In genomic region chr3:127484601-127485388, GRCh38 we compare ENCODE assay signal across 12 cellular contexts.
DNase-seq lines count a peak whose midpoint lies in the region; ATAC-seq and TF ChIP-seq lines count a peak whose summit lies in the region.
"Had no signal": no experiment of that assay in that cellular context is flagged by ENCODE, and none has a peak within 500 bp of the region (broad histone marks: within the 10 kb centered on the region; RNA-seq: fewer than 3 reads in every experiment).

No MANE protein-coding gene starts in this region.

- H4K5ac ChIP-seq in H9 (ENCODE audit: insufficient read length, low read depth, low read length) = no peak overlapping the region

- H3K4me3 ChIP-seq in CD4-positive, alpha-beta memory T cell (ENCODE audit: low read length in 2 of 2) = no peak overlapping the region
- H3K4me3 ChIP-seq: A549, K562 had no signal

- H3K27me3 ChIP-seq in H9 (ENCODE audit: insufficient read depth, low read length) = no peaks in the 10 kb centered on the region
- H3K27me3 ChIP-seq in CD4-positive, alpha-beta memory T cell (ENCODE audit: insufficient read depth, low read length) = no peaks in the 10 kb centered on the region

- no peak overlapping the region for H2BK20ac ChIP-seq in H9 (ENCODE audit: low read depth, low read length, poor library complexity, severe bottlenecking)

- H3K4me1 ChIP-seq in H9 (ENCODE audit: insufficient read depth, low read length) = no peaks in the 10 kb centered on the region
- no peaks in the 10 kb centered on the region for H3K4me1 ChIP-seq in CD4-positive, alpha-beta memory T cell (ENCODE audit: insufficient read depth, low read length)
- H3K4me1 ChIP-seq: A549 had no signal

- no peak overlapping the region for H2AK5ac ChIP-seq in H9 (ENCODE audit: insufficient read length, low read length)

- H4K20me1 ChIP-seq in H9 (ENCODE audit: control insufficient read depth, insufficient read depth, insufficient read length) = peaks cover 2% of the 10 kb centered on the region

- no peaks in the 10 kb centered on the region for H3K79me2 ChIP-seq in H9 (ENCODE audit: insufficient read depth, low read length)

- no peak overlapping the region for H4K8ac ChIP-seq in H9 (replicated peaks; ENCODE audit: insufficient read length, low read depth, low read length)

- H4K91ac ChIP-seq in H9 (ENCODE audit: insufficient read length, low read depth, low read length) = no peak overlapping the region

- H3K4me1 Mint-ChIP-seq in activated CD4-positive, alpha-beta T cell treated with anti-CD3 and anti-CD28 coated beads for 36 hours = peaks cover 26% of the 10 kb centered on the region
- H3K4me1 Mint-ChIP-seq in activated CD4-positive, alpha-beta T cell treated with anti-CD3 and anti-CD28 coated beads, Interleukin-2, amount 10 ng/mL, durations not matched to agents 24 days and 14 days = peaks cover 22% of the 10 kb centered on the region
- peaks cover 2 to 13% of the 10 kb centered on the region in 2 experiments for H3K4me1 Mint-ChIP-seq in H9
- peaks cover 15% of the 10 kb centered on the region for H3K4me1 Mint-ChIP-seq in activated naive CD8-positive, alpha-beta T cell treated with anti-CD3 and anti-CD28 coated beads, Interleukin-2, amount 10 ng/mL, durations not matched to agents 7 days and 5 days
- H3K4me1 Mint-ChIP-seq in CD4-positive, alpha-beta memory T cell = peaks cover 0 to 5% (median under 1%) of the 10 kb centered on the region in 4 donors

- no peak for TF ChIP-seq CTCF in H9 (conservative IDR thresholded peaks at IDR 0.05)

- no peak overlapping the region for H3K27ac ChIP-seq in H9 (ENCODE audit: insufficient read length, low read depth, low read length)
- no peak overlapping the region for H3K27ac ChIP-seq in CD4-positive, alpha-beta memory T cell (ENCODE audit: low read depth, low read length)
- H3K27ac ChIP-seq: A549 had no signal

- H3K4me3 Mint-ChIP-seq in activated CD4-positive, alpha-beta T cell treated with anti-CD3 and anti-CD28 coated beads for 36 hours = no peak overlapping the region
- no peak overlapping the region for H3K4me3 Mint-ChIP-seq in activated CD4-positive, alpha-beta T cell treated with anti-CD3 and anti-CD28 coated beads, Interleukin-2, amount 10 ng/mL, durations not matched to agents 24 days and 14 days
- no peak overlapping the region for H3K4me3 Mint-ChIP-seq in H9
- H3K4me3 Mint-ChIP-seq in activated naive CD8-positive, alpha-beta T cell treated with anti-CD3 and anti-CD28 coated beads, Interleukin-2, amount 10 ng/mL, durations not matched to agents 7 days and 5 days = no peak overlapping the region
- no peak overlapping the region for H3K4me3 Mint-ChIP-seq in CD4-positive, alpha-beta memory T cell

- peak overlapping the region; percentile 72 for H3K27ac Mint-ChIP-seq in activated CD4-positive, alpha-beta T cell treated with anti-CD3 and anti-CD28 coated beads for 36 hours
- H3K27ac Mint-ChIP-seq in activated CD4-positive, alpha-beta T cell treated with anti-CD3 and anti-CD28 coated beads, Interleukin-2, amount 10 ng/mL, durations not matched to agents 24 days and 14 days = no peak overlapping the region
- no peak overlapping the region for H3K27ac Mint-ChIP-seq in H9
- H3K27ac Mint-ChIP-seq in activated naive CD8-positive, alpha-beta T cell treated with anti-CD3 and anti-CD28 coated beads, Interleukin-2, amount 10 ng/mL, durations not matched to agents 7 days and 5 days = no peak overlapping the region
- H3K27ac Mint-ChIP-seq in CD4-positive, alpha-beta memory T cell = no peak overlapping the region

- no peak overlapping the region for H3K23ac ChIP-seq in H9 (ENCODE audit: insufficient read length, low read depth, low read length)

- H2BK12ac ChIP-seq in H9 (ENCODE audit: insufficient read length, low read depth, low read length) = no peak overlapping the region

- CTCF ChIA-PET in activated CD4-positive, alpha-beta T cell treated with anti-CD3 and anti-CD28 coated beads for 36 hours (lab: Charles Lee) = no interaction called here
- CTCF ChIA-PET in CD4-positive, alpha-beta memory T cell (lab: Charles Lee; ENCODE audit: partially characterized antibody) = no interaction called here

- no peaks in the 10 kb centered on the region for H3K36me3 ChIP-seq in CD4-positive, alpha-beta memory T cell (ENCODE audit: insufficient read depth, low read length)

- no peak overlapping the region for H3K9ac ChIP-seq in H9 (ENCODE audit: extremely low read depth, insufficient read length, low read length)

- H3K27me3 Mint-ChIP-seq in activated CD4-positive, alpha-beta T cell treated with anti-CD3 and anti-CD28 coated beads for 36 hours = peaks cover 40% of the 10 kb centered on the region
- peaks cover 10% of the 10 kb centered on the region for H3K27me3 Mint-ChIP-seq in activated CD4-positive, alpha-beta T cell treated with anti-CD3 and anti-CD28 coated beads, Interleukin-2, amount 10 ng/mL, durations not matched to agents 24 days and 14 days
- H3K27me3 Mint-ChIP-seq in H9 (ENCODE audit: low read depth) = peaks cover 10% of the 10 kb centered on the region
- H3K27me3 Mint-ChIP-seq in activated naive CD8-positive, alpha-beta T cell treated with anti-CD3 and anti-CD28 coated beads, Interleukin-2, amount 10 ng/mL, durations not matched to agents 7 days and 5 days = peaks cover 57% of the 10 kb centered on the region
- H3K27me3 Mint-ChIP-seq in CD4-positive, alpha-beta memory T cell = peaks cover 20 to 30% of the 10 kb centered on the region in 2 donors

- no peaks in the 10 kb centered on the region for H3K9me3 ChIP-seq in H9 (ENCODE audit: control insufficient read depth, low read depth, low read length)
- no peaks in the 10 kb centered on the region for H3K9me3 ChIP-seq in CD4-positive, alpha-beta memory T cell (ENCODE audit: control insufficient read depth in 1 of 2, low read length in 2 of 2)
- H3K9me3 ChIP-seq: A549 had no signal

- H3K23me2 ChIP-seq in H9 (ENCODE audit: insufficient read length, low read depth, low read length, poor library complexity, severe bottlenecking) = no peaks in the 10 kb centered on the region

- intact Hi-C loops in activated CD4-positive, alpha-beta T cell treated with anti-CD3 and anti-CD28 coated beads for 36 hours (cut with DNase I, micrococcal nuclease) = loop anchor here in 1 of 2 experiments (1.0 to 10.0 kb wide), 3 partner anchors 62 to 813 kb away; no protein-coding TSS in a partner anchor
- intact Hi-C loops in activated CD4-positive, alpha-beta T cell treated with anti-CD3 and anti-CD28 coated beads, Interleukin-2, amount 10 ng/mL, durations not matched to agents 24 days and 14 days (cut with micrococcal nuclease) = no loop called here
- intact Hi-C loops in sciatic nerve (cut with DNase I) = no loop called here
- intact Hi-C loops in CD4-positive, alpha-beta memory T cell (cut with micrococcal nuclease) = no loop called here

- H3K56ac ChIP-seq in H9 (ENCODE audit: insufficient read length, low read depth, low read length) = no peak overlapping the region

- H2BK120ac ChIP-seq in H9 (ENCODE audit: low read depth, low read length, poor library complexity, severe bottlenecking) = no peak overlapping the region

- H3K9me3 Mint-ChIP-seq in activated CD4-positive, alpha-beta T cell treated with anti-CD3 and anti-CD28 coated beads for 36 hours (ENCODE audit: low read depth) = no peaks in the 10 kb centered on the region
- no peaks in the 10 kb centered on the region for H3K9me3 Mint-ChIP-seq in activated CD4-positive, alpha-beta T cell treated with anti-CD3 and anti-CD28 coated beads, Interleukin-2, amount 10 ng/mL, durations not matched to agents 24 days and 14 days
- no peaks in the 10 kb centered on the region for H3K9me3 Mint-ChIP-seq in H9
- no peaks in the 10 kb centered on the region for H3K9me3 Mint-ChIP-seq in activated naive CD8-positive, alpha-beta T cell treated with anti-CD3 and anti-CD28 coated beads, Interleukin-2, amount 10 ng/mL, durations not matched to agents 7 days and 5 days
- H3K9me3 Mint-ChIP-seq in CD4-positive, alpha-beta memory T cell = no peaks in the 10 kb centered on the region

- no CpG with 5 or more reads among the region's 9 CpGs for WGBS in H9 (ENCODE audit: extremely low coverage, insufficient read length, low lambda C conversion rate)

- H2BK15ac ChIP-seq in H9 (ENCODE audit: low read depth, low read length) = no peak overlapping the region

- POLR2A ChIA-PET in activated CD4-positive, alpha-beta T cell treated with anti-CD3 and anti-CD28 coated beads for 36 hours (lab: Charles Lee) = no interaction called here
- POLR2A ChIA-PET in activated naive CD8-positive, alpha-beta T cell treated with anti-CD3 and anti-CD28 coated beads, Interleukin-2, amount 10 ng/mL, durations not matched to agents 7 days and 5 days (lab: Charles Lee) = interaction anchor here (0.6 kb wide), 1 partner anchor 598 kb away, joined by 3 read pairs; no protein-coding TSS in a partner anchor
- POLR2A ChIA-PET in CD4-positive, alpha-beta memory T cell (lab: Charles Lee; ENCODE audit: partially characterized antibody) = no interaction called here

- peak; percentile 70 for DNase-seq in activated CD4-positive, alpha-beta T cell treated with anti-CD3 and anti-CD28 coated beads for 36 hours
- no peak for DNase-seq in activated CD4-positive, alpha-beta T cell treated with anti-CD3 and anti-CD28 coated beads, Interleukin-2, amount 10 ng/mL, durations not matched to agents 24 days and 14 days
- DNase-seq in H9 = peak; percentile 15
- DNase-seq in activated naive CD8-positive, alpha-beta T cell treated with anti-CD3 and anti-CD28 coated beads, Interleukin-2, amount 10 ng/mL, durations not matched to agents 7 days and 5 days = no peak
- DNase-seq in sciatic nerve (ENCODE audit: low spot score) = peak; percentile 9
- DNase-seq in central memory CD4-positive, alpha-beta T cell = no peak
- DNase-seq in DMS53 treated with DMSO at 0.1 percent for 48 hours (lab: John Stamatoyannopoulos, UW; ENCODE audit: unreplicated experiment) = no peak
- no peak for DNase-seq in CD4-positive, alpha-beta memory T cell
- DNase-seq: anterior cingulate cortex, DMS79 treated with DMSO at 0.1 percent for 48 hours had no signal

- no peak overlapping the region for H2BK5ac ChIP-seq in H9 (ENCODE audit: insufficient read length, low read length)

- H3K18ac ChIP-seq in H9 (ENCODE audit: insufficient read length, low read depth, low read length) = no peak overlapping the region

- H3K79me1 ChIP-seq in H9 (ENCODE audit: insufficient read depth, low read depth, low read length, poor library complexity, severe bottlenecking) = no peaks in the 10 kb centered on the region

- H3K14ac ChIP-seq in H9 (ENCODE audit: insufficient read depth, low read length) = no peak overlapping the region

- H2AFZ ChIP-seq in H9 (ENCODE audit: low read length) = no peak overlapping the region

- no peak overlapping the region for H3K4me2 ChIP-seq in H9 (ENCODE audit: insufficient read depth, insufficient read length, low read length)
- H3K4me2 ChIP-seq: A549 had no signal

- no peak overlapping the region for H3K4ac ChIP-seq in H9 (ENCODE audit: low read depth, low read length)

- ATAC-seq in activated CD4-positive, alpha-beta T cell treated with anti-CD3 and anti-CD28 coated beads for 36 hours = peak; percentile 82
- ATAC-seq in activated naive CD8-positive, alpha-beta T cell treated with anti-CD3 and anti-CD28 coated beads, Interleukin-2, amount 10 ng/mL, durations not matched to agents 7 days and 5 days (ENCODE audit: low read depth) = peak; percentile 11
- no peak for ATAC-seq in sciatic nerve
- ATAC-seq: A549, K562 had no signal

- H3T11ph ChIP-seq in H9 (ENCODE audit: low read length) = no peak overlapping the region

- H3K36me3 Mint-ChIP-seq in activated CD4-positive, alpha-beta T cell treated with anti-CD3 and anti-CD28 coated beads for 36 hours (ENCODE audit: low read depth) = no peaks in the 10 kb centered on the region
- no peaks in the 10 kb centered on the region for H3K36me3 Mint-ChIP-seq in activated CD4-positive, alpha-beta T cell treated with anti-CD3 and anti-CD28 coated beads, Interleukin-2, amount 10 ng/mL, durations not matched to agents 24 days and 14 days (ENCODE audit: low read depth)
- no peaks in the 10 kb centered on the region; a peak in 1 of 7 replicates for H3K36me3 Mint-ChIP-seq in H9 (ENCODE audit: insufficient read depth in 1 of 3, low read depth in 3 of 3)
- no peaks in the 10 kb centered on the region for H3K36me3 Mint-ChIP-seq in activated naive CD8-positive, alpha-beta T cell treated with anti-CD3 and anti-CD28 coated beads, Interleukin-2, amount 10 ng/mL, durations not matched to agents 7 days and 5 days
- H3K36me3 Mint-ChIP-seq in CD4-positive, alpha-beta memory T cell = no peaks in the 10 kb centered on the region

Comparison
In these comparisons a context has a peak if more than half of its experiments do, and no peak if none do; other contexts are left out.
1. DNase-seq: peak in activated CD4-positive, alpha-beta T cell treated with anti-CD3 and anti-CD28 coated beads for 36 hours (single experiment), H9 (single experiment) and sciatic nerve (single experiment); none in activated CD4-positive, alpha-beta T cell treated with anti-CD3 and anti-CD28 coated beads, Interleukin-2, amount 10 ng/mL, durations not matched to agents 24 days and 14 days (single experiment), activated naive CD8-positive, alpha-beta T cell treated with anti-CD3 and anti-CD28 coated beads, Interleukin-2, amount 10 ng/mL, durations not matched to agents 7 days and 5 days (single experiment), central memory CD4-positive, alpha-beta T cell (single experiment), DMS53 treated with DMSO at 0.1 percent for 48 hours (single experiment) and CD4-positive, alpha-beta memory T cell (0 of 5).